10 cellular contexts compared by ENCODE assay signal in genomic region chr12:15599266-15600037, GRCh38.
DNase-seq lines count a peak whose midpoint lies in the region; ATAC-seq and TF ChIP-seq lines count a peak whose summit lies in the region.
"Had no signal": no experiment of that assay in that cellular context is flagged by ENCODE, and none has a peak within 500 bp of the region (broad histone marks: within the 10 kb centered on the region; RNA-seq: fewer than 3 reads in every experiment).

No MANE protein-coding gene starts in this region.

- H3K79me2 ChIP-seq in PC-9 (ENCODE audit: low read depth) (no peaks in the 10 kb centered on the region), GM23338 (replicated peaks; ENCODE audit: insufficient read depth) (no peaks in the 10 kb centered on the region)

- POLR2A ChIA-PET in PC-9 (lab: Charles Lee; ENCODE audit: unreplicated experiment) = interaction anchor here (0.7 to 0.8 kb wide), 2 partner anchors 154 to 190 kb away, joined by 3 to 5 read pairs; no protein-coding TSS in a partner anchor

- no peaks in the 10 kb centered on the region for H3K4me1 Mint-ChIP-seq in GM23338

- H3K27me3 Mint-ChIP-seq in GM23338 (ENCODE audit: insufficient read depth, low read depth, poor library complexity) = no peaks in the 10 kb centered on the region

- no peaks in the 10 kb centered on the region for H3K9me3 Mint-ChIP-seq in GM23338

- ATAC-seq in GM19463 (IDR thresholded peaks at IDR 0.05; ENCODE audit: unreplicated experiment) (no peak), GM23338 (no peak)
- ATAC-seq: GM12878 had no signal

- DNase-seq in GM04504 (ENCODE audit: low read depth) (peak; percentile 38), PC-9 (no peak), fibroblast of the aortic adventitia (ENCODE audit: low read depth) (peak; percentile 99), renal cortical epithelial cell (ENCODE audit: low read depth) (peak; percentile 84), NCI-H774 (lab: John Stamatoyannopoulos, UW) (no peak), UCSD-AML1 (lab: John Stamatoyannopoulos, UW; ENCODE audit: unreplicated experiment) (no peak), GM23338 (ENCODE audit: low spot score) (no peak)
- DNase-seq: MV-4-11 had no signal

- no peak overlapping the region for H3K4me2 ChIP-seq in PC-9
- no peak overlapping the region for H3K4me2 ChIP-seq in GM23338

- no peaks in the 10 kb centered on the region for H3K27me3 ChIP-seq in PC-9 (ENCODE audit: insufficient read depth, low read depth)
- H3K27me3 ChIP-seq in GM23338 (ENCODE audit: insufficient read depth) = no peaks in the 10 kb centered on the region

- no peak overlapping the region for H3K4me3 ChIP-seq in PC-9
- no peak overlapping the region for H3K4me3 ChIP-seq in fibroblast of the aortic adventitia (ENCODE audit: low read depth, low read length)
- no peak overlapping the region for H3K4me3 ChIP-seq in GM23338
- H3K4me3 ChIP-seq: GM12878 had no signal

- H3K27ac Mint-ChIP-seq in GM23338 = no peak overlapping the region

- CTCF ChIA-PET in PC-9 (lab: Charles Lee) = no interaction called here

- H4K20me1 ChIP-seq in PC-9 (ENCODE audit: insufficient read depth) (no peaks in the 10 kb centered on the region), GM23338 (replicated peaks; ENCODE audit: insufficient read depth) (no peaks in the 10 kb centered on the region)

- intact Hi-C loops in PC-9 (cut with micrococcal nuclease; ENCODE audit: unreplicated experiment) = loop anchor here (2.0 kb wide), 1 partner anchor 201 kb away; no protein-coding TSS in a partner anchor

- BruUV-seq in PC-9 (replicated peaks; lab: Mats Ljungman, UMichigan) = no TSS peak

- peaks cover 8% of the 10 kb centered on the region for H3F3A ChIP-seq in PC-9 (ENCODE audit: insufficient read depth, low read depth)
- H3F3A ChIP-seq in GM23338 (replicated peaks; ENCODE audit: low read depth) = no peaks in the 10 kb centered on the region

- no peak for TF ChIP-seq CTCF in PC-9 (conservative IDR thresholded peaks at IDR 0.05)
- no peak for TF ChIP-seq CTCF in fibroblast of the aortic adventitia (IDR thresholded peaks at IDR 0.05; ENCODE audit: insufficient read depth, low read length)
- no peak for TF ChIP-seq CTCF in GM23338 (conservative IDR thresholded peaks at IDR 0.05; ENCODE audit: low read depth in 2 of 2)

- no peaks in the 10 kb centered on the region for H3K36me3 Mint-ChIP-seq in GM23338 (ENCODE audit: low read depth)

- H3K9me3 ChIP-seq in PC-9 (ENCODE audit: insufficient read depth, low read depth) = no peaks in the 10 kb centered on the region

- H3K4me1 ChIP-seq in PC-9 (replicated peaks; ENCODE audit: insufficient read depth) (peaks cover 26% of the 10 kb centered on the region), GM23338 (ENCODE audit: insufficient read depth) (no peaks in the 10 kb centered on the region)

- H3K9me2 ChIP-seq in PC-9 (ENCODE audit: insufficient read depth) = no peaks in the 10 kb centered on the region
- H3K9me2 ChIP-seq in GM23338 (ENCODE audit: insufficient read depth) = no peaks in the 10 kb centered on the region

- H2AFZ ChIP-seq in PC-9 (no peak overlapping the region), GM23338 (no peak overlapping the region)

- H3K27ac ChIP-seq in PC-9 (peak overlapping the region; percentile 25; the same call in 1 of the 2 replicates), GM23338 (ENCODE audit: low read depth) (no peak overlapping the region)

- H3K36me3 ChIP-seq in PC-9 (ENCODE audit: low read depth) = no peaks in the 10 kb centered on the region
- no peaks in the 10 kb centered on the region for H3K36me3 ChIP-seq in GM23338 (ENCODE audit: insufficient read depth)

- H3K4me3 Mint-ChIP-seq in GM23338 = no peak overlapping the region

TF ChIP-seq in GM23338, 12 proteins besides CTCF, POLR2A, EP300 and RAD21 (continues in another document):
- TF ChIP-seq CREB1 (CRISPR knock-in tag; IDR thresholded peaks at IDR 0.05; ENCODE audit: low read depth) (no peak), POLR2AphosphoS5 (IDR thresholded peaks at IDR 0.05; ENCODE audit: low read depth) (no peak), REST (IDR thresholded peaks at IDR 0.05; ENCODE audit: unreplicated experiment) (no peak), EZH2 (IDR thresholded peaks at IDR 0.05; ENCODE audit: low read depth, unreplicated experiment) (no peak), STAT1 (IDR thresholded peaks at IDR 0.05; ENCODE audit: unreplicated experiment) (no peak), EZH2phosphoT487 (IDR thresholded peaks at IDR 0.05; ENCODE audit: unreplicated experiment) (no peak), JUNB (IDR thresholded peaks at IDR 0.05; ENCODE audit: unreplicated experiment) (no peak), ZNF331 (CRISPR knock-in tag; IDR thresholded peaks at IDR 0.05; ENCODE audit: low read depth) (no peak)
- TF ChIP-seq, protein P1, sequence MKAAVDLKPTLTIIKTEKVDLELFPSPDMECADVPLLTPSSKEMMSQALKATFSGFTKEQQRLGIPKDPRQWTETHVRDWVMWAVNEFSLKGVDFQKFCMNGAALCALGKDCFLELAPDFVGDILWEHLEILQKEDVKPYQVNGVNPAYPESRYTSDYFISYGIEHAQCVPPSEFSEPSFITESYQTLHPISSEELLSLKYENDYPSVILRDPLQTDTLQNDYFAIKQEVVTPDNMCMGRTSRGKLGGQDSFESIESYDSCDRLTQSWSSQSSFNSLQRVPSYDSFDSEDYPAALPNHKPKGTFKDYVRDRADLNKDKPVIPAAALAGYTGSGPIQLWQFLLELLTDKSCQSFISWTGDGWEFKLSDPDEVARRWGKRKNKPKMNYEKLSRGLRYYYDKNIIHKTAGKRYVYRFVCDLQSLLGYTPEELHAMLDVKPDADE (IDR thresholded peaks at IDR 0.05) = no peak

Comparison
In these comparisons a context has a peak if more than half of its experiments do, and no peak if none do; other contexts are left out.
1. DNase-seq: peak in GM04504 (single experiment), fibroblast of the aortic adventitia (single experiment) and renal cortical epithelial cell (single experiment); none in PC-9 (0 of 2), NCI-H774 (single experiment), UCSD-AML1 (single experiment) and GM23338 (single experiment).